16 cellular contexts compared by ENCODE assay signal in genomic region chr4:88661724-88662123, GRCh38. TPM values are rescaled to one million over a fixed set of nuclear protein-coding genes. Genes with fewer than 3 reads are reported as not detected.
DNase-seq lines count a peak whose midpoint lies in the region; TF ChIP-seq lines count a peak whose summit lies in the region.
"Had no signal": no experiment of that assay in that cellular context is flagged by ENCODE, and none has a peak within 500 bp of the region (broad histone marks: within the 10 kb centered on the region; RNA-seq: fewer than 3 reads in every experiment).

No MANE protein-coding gene starts in this region.

- no peaks in the 10 kb centered on the region for H3K27me3 Mint-ChIP-seq in endothelial cell (ENCODE audit: unreplicated experiment)
- H3K27me3 Mint-ChIP-seq: natural killer cell treated with Interleukin-12 subunit alpha and Interleukin-12 subunit beta and Interleukin-15 and Interleukin-18, amount 100 ng/mL, for 72 hours had no signal

- no peaks in the 10 kb centered on the region for H3K36me3 ChIP-seq in brain microvascular endothelial cell (replicated peaks)
- no peaks in the 10 kb centered on the region for H3K36me3 ChIP-seq in hepatocyte (replicated peaks; ENCODE audit: insufficient read depth, low read depth)
- H3K36me3 ChIP-seq: HAP-1 had no signal

- H3K27ac Mint-ChIP-seq in endothelial cell (ENCODE audit: unreplicated experiment): no peak overlapping the region
- H3K27ac Mint-ChIP-seq: T-helper 2 cell treated with Interferon-gamma antibody and Interleukin-4, amounts not matched to agents 5 μg/mL and 100 μg/mL, for 36 hours had no signal

- H3K4me3 Mint-ChIP-seq in endothelial cell (ENCODE audit: unreplicated experiment): no peak overlapping the region
- H3K4me3 Mint-ChIP-seq: natural killer cell treated with Interleukin-12 subunit alpha and Interleukin-12 subunit beta and Interleukin-15 and Interleukin-18, amount 100 ng/mL, for 72 hours; T-helper 2 cell treated with Interferon-gamma antibody and Interleukin-4, amounts not matched to agents 5 μg/mL and 100 μg/mL, for 36 hours had no signal

- no peaks in the 10 kb centered on the region for H3K9me3 ChIP-seq in hepatocyte (ENCODE audit: low read depth)
- H3K9me3 ChIP-seq: HAP-1, transverse colon had no signal

- no peaks in the 10 kb centered on the region for H3K79me2 ChIP-seq in hepatocyte

- H3K4me1 Mint-ChIP-seq in endothelial cell (ENCODE audit: unreplicated experiment): peaks cover 2% of the 10 kb centered on the region

- no peak for TF ChIP-seq CTCF in AG04449 (IDR thresholded peaks at IDR 0.05; ENCODE audit: insufficient read depth, low read length, missing control alignments)
- no peak for TF ChIP-seq CTCF in brain microvascular endothelial cell (IDR thresholded peaks at IDR 0.05; ENCODE audit: low read depth, low read length, missing control alignments)
- no peak for TF ChIP-seq CTCF in hepatocyte (IDR thresholded peaks at IDR 0.05; ENCODE audit: poor library complexity)
- TF ChIP-seq CTCF in endothelial cell (IDR thresholded peaks at IDR 0.05; ENCODE audit: unreplicated experiment): no peak

- no peaks in the 10 kb centered on the region for H3K36me3 Mint-ChIP-seq in endothelial cell (ENCODE audit: low read depth, unreplicated experiment)

- no peaks in the 10 kb centered on the region for H4K20me1 ChIP-seq in hepatocyte (ENCODE audit: insufficient read depth, poor library complexity, severe bottlenecking)

- POLR2A ChIA-PET in AG04449 (lab: Yijun Ruan, JAX): no interaction called here

- peak; percentile 65 for DNase-seq in AG04449 (ENCODE audit: low read depth, low spot score)
- peak; percentile 40 for DNase-seq in HS-27A (ENCODE audit: low read depth)
- DNase-seq in brain microvascular endothelial cell: peak; percentile 66
- DNase-seq in hepatocyte (ENCODE audit: low spot score): peak; percentile 5
- DNase-seq in NCI-H187 (lab: John Stamatoyannopoulos, UW): no peak
- no peak for DNase-seq in GM19240 (ENCODE audit: insufficient read length, low spot score)
- DNase-seq in kidney glomerular epithelial cell (lab: John Stamatoyannopoulos, UW): no peak
- no peak for DNase-seq in endothelial cell (ENCODE audit: low spot score)
- DNase-seq: activated CD4-positive, alpha-beta T cell treated with anti-CD3 and anti-CD28 coated beads, Interleukin-2, amount 50 U/mL, for 48 hours; DMS79 treated with DMSO at 0.1 percent for 48 hours; NCI-H1048; OCI-M1; transverse colon had no signal

- no peaks in the 10 kb centered on the region for H3K9me2 ChIP-seq in hepatocyte (replicated peaks; ENCODE audit: insufficient read depth)

- no peak overlapping the region for H3K4me2 ChIP-seq in hepatocyte

- H3K27me3 ChIP-seq in brain microvascular endothelial cell (replicated peaks): no peaks in the 10 kb centered on the region
- H3K27me3 ChIP-seq in hepatocyte: no peaks in the 10 kb centered on the region
- H3K27me3 ChIP-seq: transverse colon had no signal

- 80% methylated on average over 2 of the region's 2 CpGs for WGBS in hepatocyte (ENCODE audit: low lambda C conversion rate, missing lambda C conversion rate)

- H2AFZ ChIP-seq in hepatocyte: no peak overlapping the region

- no peak overlapping the region for H3K4me3 ChIP-seq in AG04449 (ENCODE audit: low read depth, low read length)
- H3K4me3 ChIP-seq in brain microvascular endothelial cell (ENCODE audit: low read depth, low read length): no peak overlapping the region
- H3K4me3 ChIP-seq in hepatocyte: no peak overlapping the region
- H3K4me3 ChIP-seq: HAP-1, transverse colon had no signal

- CTCF ChIA-PET in AG04449 (lab: Yijun Ruan, JAX): interaction anchor here (0.6 to 4.8 kb wide), 10 partner anchors 11 to 361 kb away, joined by 3 to 62 read pairs (median 5); no protein-coding TSS in a partner anchor

- H3K27ac ChIP-seq in brain microvascular endothelial cell (peak overlapping the region; percentile 54), hepatocyte (peak overlapping the region; percentile 23)

- in situ Hi-C loops in brain microvascular endothelial cell (cut with HindIII; ENCODE audit: low pct_ligation_motif_present, low sequenced_read_pairs): no loop called here

- peaks cover 21% of the 10 kb centered on the region for H3K4me1 ChIP-seq in hepatocyte (ENCODE audit: insufficient read depth)
- H3K4me1 ChIP-seq: HAP-1 had no signal

- H3K9me3 Mint-ChIP-seq in endothelial cell (ENCODE audit: unreplicated experiment): no peaks in the 10 kb centered on the region
- H3K9me3 Mint-ChIP-seq: natural killer cell treated with Interleukin-12 subunit alpha and Interleukin-12 subunit beta and Interleukin-15 and Interleukin-18, amount 100 ng/mL, for 72 hours; T-helper 2 cell treated with Interferon-gamma antibody and Interleukin-4, amounts not matched to agents 5 μg/mL and 100 μg/mL, for 36 hours had no signal

RNA-seq across cellular contexts. Expression of gene NAP1L5, which starts 35.9 kb away (rescaled TPM):
- total RNA-seq in hepatocyte (6.5 and 7.4 TPM in 2 replicates), endothelial cell (ENCODE audit: unreplicated experiment) (4.4 TPM)
- 4.9 and 8.0 TPM in 2 replicates for polyA plus RNA-seq in hepatocyte

Comparison
In these comparisons a context has a peak if more than half of its experiments do, and no peak if none do; other contexts are left out.
1. DNase-seq: peak in AG04449 (single experiment), HS-27A (single experiment), brain microvascular endothelial cell (single experiment) and hepatocyte (single experiment); none in NCI-H187 (0 of 2), GM19240 (single experiment), kidney glomerular epithelial cell (single experiment) and endothelial cell (single experiment).